19 cellular contexts compared by ENCODE assay signal in genomic region chr3:138199847-138200246, GRCh38. TPM values are rescaled to one million over a fixed set of nuclear protein-coding genes. Genes with fewer than 3 reads are reported as not detected.
A peak's percentile ranks its signal among the peaks of the same experiment; 100 is the strongest.
DNase-seq lines count a peak whose midpoint lies in the region; ATAC-seq and TF ChIP-seq lines count a peak whose summit lies in the region.
"Had no signal": no experiment of that assay in that cellular context is flagged by ENCODE, and none has a peak within 500 bp of the region (broad histone marks: within the 10 kb centered on the region; RNA-seq: fewer than 3 reads in every experiment).

No MANE protein-coding gene starts in this region.

- no peak overlapping the region for H3K27ac ChIP-seq in MM.1S (ENCODE audit: low read length)
- H3K27ac ChIP-seq in naive thymus-derived CD4-positive, alpha-beta T cell (ENCODE audit: low read depth, low read length) = no peak overlapping the region
- H3K27ac ChIP-seq: heart left ventricle, right lobe of liver had no signal

- POLR2A ChIA-PET in naive thymus-derived CD4-positive, alpha-beta T cell (lab: Charles Lee) = no interaction called here

- H3K27me3 ChIP-seq in MM.1S (replicated peaks; ENCODE audit: insufficient read depth, low read length) = no peaks in the 10 kb centered on the region
- H3K27me3 ChIP-seq in naive thymus-derived CD4-positive, alpha-beta T cell (ENCODE audit: control insufficient read depth in 2 of 2, insufficient read depth in 2 of 2, low read length in 2 of 2) = no peaks in the 10 kb centered on the region
- H3K27me3 ChIP-seq: heart left ventricle, right lobe of liver had no signal

- intact Hi-C loops in naive thymus-derived CD4-positive, alpha-beta T cell (cut with micrococcal nuclease) = no loop called here
- intact Hi-C loops in left colon (cut with DNase I, micrococcal nuclease) = no loop called here

- ATAC-seq in GM18909 (IDR thresholded peaks at IDR 0.05; ENCODE audit: poor library complexity, unreplicated experiment) (peak; percentile 77), HG02623 (IDR thresholded peaks at IDR 0.05; ENCODE audit: unreplicated experiment) (peak; percentile 48), GM18868 (IDR thresholded peaks at IDR 0.05; ENCODE audit: unreplicated experiment) (no peak), left colon (no peak)
- peak; percentile 44 for ATAC-seq in naive thymus-derived CD4-positive, alpha-beta T cell
- ATAC-seq: heart left ventricle, right lobe of liver, Right ventricle myocardium inferior had no signal

- H3K79me2 ChIP-seq in MM.1S (ENCODE audit: low read length) = peaks cover 95% of the 10 kb centered on the region

- H3K4me1 ChIP-seq in MM.1S (ENCODE audit: low read length) = peaks cover 17% of the 10 kb centered on the region
- no peaks in the 10 kb centered on the region for H3K4me1 ChIP-seq in naive thymus-derived CD4-positive, alpha-beta T cell (ENCODE audit: control insufficient read depth in 2 of 2, insufficient read depth in 2 of 2, low read length in 2 of 2)
- H3K4me1 ChIP-seq: right lobe of liver had no signal

- peaks cover 20% of the 10 kb centered on the region for H4K20me1 ChIP-seq in MM.1S (ENCODE audit: insufficient read depth, low read length)

- H3K4me3 ChIP-seq in MM.1S (ENCODE audit: low read length) = peak overlapping the region; percentile 16; the same call in 1 of the 2 replicates
- no peak overlapping the region for H3K4me3 ChIP-seq in naive thymus-derived CD4-positive, alpha-beta T cell (ENCODE audit: low read length)
- H3K4me3 ChIP-seq: heart left ventricle, right lobe of liver had no signal

- no peak overlapping the region for H3K9ac ChIP-seq in MM.1S (ENCODE audit: low read length)

- peak overlapping the region in 2 of 10 donors; percentile 4 to 20 for H3K4me3 Mint-ChIP-seq in naive thymus-derived CD4-positive, alpha-beta T cell
- H3K4me3 Mint-ChIP-seq: activated naive CD8-positive, alpha-beta T cell; B cell; T-helper 1 cell treated with Interleukin-12 subunit alpha and Interleukin-12 subunit beta and Interleukin-4 antibody, amounts not matched to agents 30 μg/mL and 1 μg/mL, for 36 hours had no signal

- peaks cover 0 to 30% (median 13%) of the 10 kb centered on the region in 5 donors for H3K36me3 Mint-ChIP-seq in naive thymus-derived CD4-positive, alpha-beta T cell

- CTCF ChIA-PET in naive thymus-derived CD4-positive, alpha-beta T cell (lab: Charles Lee) = no interaction called here

- H3K4me1 Mint-ChIP-seq in naive thymus-derived CD4-positive, alpha-beta T cell = peaks cover 20 to 79% (median 72%) of the 10 kb centered on the region in 7 donors

- H3K9me3 Mint-ChIP-seq in naive thymus-derived CD4-positive, alpha-beta T cell = no peaks in the 10 kb centered on the region
- H3K9me3 Mint-ChIP-seq: T-helper 1 cell treated with Interleukin-12 subunit alpha and Interleukin-12 subunit beta and Interleukin-4 antibody, amounts not matched to agents 30 μg/mL and 1 μg/mL, for 36 hours had no signal

- TF ChIP-seq CTCF in MM.1S (IDR thresholded peaks at IDR 0.05; ENCODE audit: low read length) = no peak

- H3K4me2 ChIP-seq in MM.1S (ENCODE audit: low read depth, low read length) = peak overlapping the region; percentile 42

- H3K27ac Mint-ChIP-seq in naive thymus-derived CD4-positive, alpha-beta T cell = no peak overlapping the region
- H3K27ac Mint-ChIP-seq: activated naive CD8-positive, alpha-beta T cell; B cell; T-helper 1 cell treated with Interleukin-12 subunit alpha and Interleukin-12 subunit beta and Interleukin-4 antibody, amounts not matched to agents 30 μg/mL and 1 μg/mL, for 36 hours had no signal

- no peaks in the 10 kb centered on the region for H3K36me3 ChIP-seq in MM.1S (replicated peaks; ENCODE audit: insufficient read depth, low read length)
- peaks cover 0 to 5% (median 0%) of the 10 kb centered on the region in 3 experiments for H3K36me3 ChIP-seq in naive thymus-derived CD4-positive, alpha-beta T cell (ENCODE audit: control insufficient read depth in 2 of 3, insufficient read depth in 3 of 3, low read length in 3 of 3)
- H3K36me3 ChIP-seq: right lobe of liver had no signal

- H3K9me3 ChIP-seq in MM.1S (replicated peaks; ENCODE audit: insufficient read depth, low read length) = no peaks in the 10 kb centered on the region
- no peaks in the 10 kb centered on the region for H3K9me3 ChIP-seq in naive thymus-derived CD4-positive, alpha-beta T cell (ENCODE audit: control insufficient read depth in 2 of 3, low read length in 3 of 3)
- H3K9me3 ChIP-seq: heart left ventricle, right lobe of liver had no signal

- H3F3A ChIP-seq in MM.1S (ENCODE audit: insufficient read depth, low read length) = peaks cover 27% of the 10 kb centered on the region

- DNase-seq in MM.1S (peak; percentile 55), DMS79 treated with DMSO at 0.1 percent for 48 hours (lab: John Stamatoyannopoulos, UW) (no peak), left colon (no peak)
- no peak for DNase-seq in naive thymus-derived CD4-positive, alpha-beta T cell
- DNase-seq: activated CD4-positive, CD25-positive, alpha-beta regulatory T cell treated with anti-CD3 and anti-CD28 coated beads, Interleukin-2, amount 50 U/mL, for 72 hours; heart left ventricle; KG1; NCI-H1417 treated with DMSO at 0.1 percent for 48 hours; NCI-H226; occipital lobe; right lobe of liver; substantia nigra had no signal

- H3K9me2 ChIP-seq in MM.1S (replicated peaks; ENCODE audit: insufficient read depth, low read length) = no peaks in the 10 kb centered on the region

- H2AFZ ChIP-seq in MM.1S (ENCODE audit: low read length) = no peak overlapping the region

- H3K27me3 Mint-ChIP-seq in naive thymus-derived CD4-positive, alpha-beta T cell = no peaks in the 10 kb centered on the region
- H3K27me3 Mint-ChIP-seq: activated naive CD8-positive, alpha-beta T cell; B cell had no signal

RNA-seq across cellular contexts. Expression of gene ARMC8, which starts 12.7 kb away (rescaled TPM):
- total RNA-seq in naive thymus-derived CD4-positive, alpha-beta T cell = 10 to 100 TPM; 51.9 to 72.3 (median 67.0) TPM
- polyA plus RNA-seq in naive thymus-derived CD4-positive, alpha-beta T cell = 10 to 100 TPM; 43.3 to 44.1 TPM
- total RNA-seq in left colon = 10 to 100 TPM; 37.5 to 40.7 TPM

RNA-seq across cellular contexts. Expression of gene DBR1, which starts 25.1 kb away (rescaled TPM):
- 10 to 100 TPM; 15.4 to 28.2 (median 20.8) TPM for total RNA-seq in naive thymus-derived CD4-positive, alpha-beta T cell
- 10 to 100 TPM; 14.7 to 23.2 TPM for polyA plus RNA-seq in naive thymus-derived CD4-positive, alpha-beta T cell
- 10 to 100 TPM; 10.7 to 10.8 TPM for total RNA-seq in left colon

Comparison
In these comparisons a context has a peak if more than half of its experiments do, and no peak if none do; other contexts are left out.
1. ATAC-seq: peak in GM18909 (single experiment), HG02623 (single experiment) and naive thymus-derived CD4-positive, alpha-beta T cell (single experiment); none in GM18868 (single experiment) and left colon (single experiment).